16 cellular contexts compared by ENCODE assay signal in the genomic region with DNA sequence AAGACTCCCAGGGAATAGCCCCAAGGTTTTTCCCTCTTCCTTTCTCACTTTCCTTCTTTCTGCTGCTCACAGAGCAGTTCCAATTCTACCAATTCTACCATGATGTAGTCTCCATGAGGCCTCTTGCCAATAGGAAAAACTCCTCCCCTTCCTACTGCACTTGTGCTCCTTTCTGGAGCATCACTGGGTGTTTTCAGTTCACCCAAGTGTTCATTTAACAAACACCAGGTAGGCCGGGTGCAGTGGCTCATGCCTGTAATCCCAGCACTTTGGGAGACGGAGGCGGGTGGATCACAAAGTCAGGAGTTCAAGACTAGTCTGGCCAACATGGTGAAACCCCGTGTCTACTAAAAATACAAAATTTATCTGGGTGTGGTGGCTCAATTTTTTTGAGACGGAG. TPM values are rescaled to one million over a fixed set of nuclear protein-coding genes. Genes with fewer than 3 reads are reported as not detected.
DNase-seq lines count a peak whose midpoint lies in the region; ATAC-seq and TF ChIP-seq lines count a peak whose summit lies in the region.
"Had no signal": no experiment of that assay in that cellular context is flagged by ENCODE, and none has a peak within 500 bp of the region (broad histone marks: within the 10 kb centered on the region; RNA-seq: fewer than 3 reads in every experiment).

No MANE protein-coding gene starts in this region.

- DNase-seq in ELF-1 (ENCODE audit: low read depth, low spot score) (peak; percentile 14), colonic mucosa (no peak), lower lobe of right lung (no peak), transverse colon (no peak), NCI-H2196 treated with DMSO at 0.1 percent for 48 hours (lab: John Stamatoyannopoulos, UW; ENCODE audit: unreplicated experiment) (no peak), superior temporal gyrus (ENCODE audit: extremely low spot score) (no peak)
- no peak for DNase-seq in activated T-cell treated with anti-CD3 and anti-CD28 coated beads, Interleukin-2, amount 50 U/mL, for 48 hours
- DNase-seq: C1 segment of cervical spinal cord; CD4-positive, alpha-beta memory T cell; COR-L47; DMS153; DMS79 treated with DMSO at 0.1 percent for 48 hours; EL; GF-D8 had no signal

- H3K4me3 ChIP-seq in colonic mucosa = no peak overlapping the region
- H3K4me3 ChIP-seq in lower lobe of right lung = no peak overlapping the region
- H3K4me3 ChIP-seq in transverse colon = no peak overlapping the region

- WGBS in transverse colon (ENCODE audit: low coverage in 1 of 2), 2 donors = 96% methylated on average over 5 of the region's 5 CpGs; no CpG with 5 or more reads in 1 of the 2 donors

- no peak for TF ChIP-seq EP300 in transverse colon (IDR thresholded peaks at IDR 0.05; ENCODE audit: low read depth)

- no peak for ATAC-seq in lower lobe of right lung
- ATAC-seq in HG03039 (IDR thresholded peaks at IDR 0.05; ENCODE audit: unreplicated experiment) = no peak
- ATAC-seq: HCT116 had no signal

- H3K27me3 ChIP-seq in colonic mucosa = no peaks in the 10 kb centered on the region
- no peaks in the 10 kb centered on the region for H3K27me3 ChIP-seq in lower lobe of right lung (ENCODE audit: low read depth)
- H3K27me3 ChIP-seq in transverse colon = no peaks in the 10 kb centered on the region

- TF ChIP-seq CTCF in colonic mucosa (IDR thresholded peaks at IDR 0.05) (no peak), lower lobe of right lung (IDR thresholded peaks at IDR 0.05) (no peak), transverse colon (IDR thresholded peaks at IDR 0.05) (no peak)

- no peak overlapping the region for H3K9ac ChIP-seq in colonic mucosa (ENCODE audit: low read depth in 2 of 2, low read length in 2 of 2)

- H3K4me1 ChIP-seq in colonic mucosa (peaks cover 6% of the 10 kb centered on the region), lower lobe of right lung (peaks cover 13% of the 10 kb centered on the region), transverse colon (peaks cover 0 to 27% (median 16%) of the 10 kb centered on the region in 4 donors)

- H3K9me3 ChIP-seq in colonic mucosa (no peaks in the 10 kb centered on the region), lower lobe of right lung (no peaks in the 10 kb centered on the region), transverse colon (no peaks in the 10 kb centered on the region)

- no peak for TF ChIP-seq POLR2A in transverse colon (IDR thresholded peaks at IDR 0.05)

- peak overlapping the region; percentile 32 for H3K27ac ChIP-seq in colonic mucosa
- H3K27ac ChIP-seq in lower lobe of right lung = peak overlapping the region; percentile 33
- H3K27ac ChIP-seq in transverse colon = peak overlapping the region in 3 of 4 donors; percentile 69 to 85 (median 83)

- H3K36me3 ChIP-seq in colonic mucosa (no peaks in the 10 kb centered on the region), lower lobe of right lung (no peaks in the 10 kb centered on the region), transverse colon (no peaks in the 10 kb centered on the region)

- in situ Hi-C loops in transverse colon (cut with MboI; ENCODE audit: low pct_ligation_motif_present in 1 of 4, low pct_unique_long_range_greater_than_20kb in 1 of 4, low sequenced_read_pairs in 3 of 4) = no loop called here

- intact Hi-C loops in colonic mucosa (cut with DNase I) (no loop called here), lower lobe of right lung (cut with DNase I) (no loop called here), transverse colon (cut with DNase I; ENCODE audit: low total_unique reads) (no loop called here)

RNA-seq across cellular contexts. Expression of gene H3-3A, which starts 26.6 kb away (rescaled TPM):
- total RNA-seq in colonic mucosa (100 to 1,000 TPM; 680 to 810 TPM), lower lobe of right lung (504 TPM), transverse colon (100 to 1,000 TPM; 128 to 557 (median 501) TPM)

RNA-seq across cellular contexts. Expression of gene SDE2, which starts 36.8 kb away (rescaled TPM):
- total RNA-seq in colonic mucosa = 10 to 100 TPM; 12.9 to 19.8 TPM
- 18.4 TPM for total RNA-seq in lower lobe of right lung
- total RNA-seq in transverse colon = 10 to 100 TPM in 2 of 4 donors, 1 to 10 TPM in 2; 4.4 to 19.2 (median 13.2) TPM

Comparison
In these comparisons a context has a peak if more than half of its experiments do, and no peak if none do; other contexts are left out.
1. H3K27ac ChIP-seq: peak in every context shown above with its lines; median percentile 83 in transverse colon; 33 in lower lobe of right lung; 32 in colonic mucosa.